1 cellular context compared by ENCODE assay signal in genomic region chr16:74667215-74667765, GRCh38.
TF ChIP-seq lines count a peak whose summit lies in the region.

No MANE protein-coding gene starts in this region.

TF ChIP-seq in GM23338, 12 proteins besides CTCF, POLR2A, EP300 and RAD21 (continued from another document):
- TF ChIP-seq POLR2AphosphoS5 (IDR thresholded peaks at IDR 0.05; ENCODE audit: low read depth): no peak
- TF ChIP-seq, protein P1, sequence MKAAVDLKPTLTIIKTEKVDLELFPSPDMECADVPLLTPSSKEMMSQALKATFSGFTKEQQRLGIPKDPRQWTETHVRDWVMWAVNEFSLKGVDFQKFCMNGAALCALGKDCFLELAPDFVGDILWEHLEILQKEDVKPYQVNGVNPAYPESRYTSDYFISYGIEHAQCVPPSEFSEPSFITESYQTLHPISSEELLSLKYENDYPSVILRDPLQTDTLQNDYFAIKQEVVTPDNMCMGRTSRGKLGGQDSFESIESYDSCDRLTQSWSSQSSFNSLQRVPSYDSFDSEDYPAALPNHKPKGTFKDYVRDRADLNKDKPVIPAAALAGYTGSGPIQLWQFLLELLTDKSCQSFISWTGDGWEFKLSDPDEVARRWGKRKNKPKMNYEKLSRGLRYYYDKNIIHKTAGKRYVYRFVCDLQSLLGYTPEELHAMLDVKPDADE (IDR thresholded peaks at IDR 0.05): no peak
- TF ChIP-seq JUNB (IDR thresholded peaks at IDR 0.05; ENCODE audit: unreplicated experiment): no peak
- no peak for TF ChIP-seq EZH2 (IDR thresholded peaks at IDR 0.05; ENCODE audit: low read depth, unreplicated experiment)
- no peak for TF ChIP-seq ZNF114 (CRISPR knock-in tag; IDR thresholded peaks at IDR 0.05)
- TF ChIP-seq ZNF331 (CRISPR knock-in tag; IDR thresholded peaks at IDR 0.05; ENCODE audit: low read depth): no peak
- no peak for TF ChIP-seq STAT1 (IDR thresholded peaks at IDR 0.05; ENCODE audit: unreplicated experiment)
- no peak for TF ChIP-seq CREB1 (CRISPR knock-in tag; IDR thresholded peaks at IDR 0.05; ENCODE audit: low read depth)
